11 cellular contexts compared by ENCODE assay signal in genomic region chr6:116405663-116406329, GRCh38. TPM values are rescaled to one million over a fixed set of nuclear protein-coding genes. Genes with fewer than 3 reads are reported as not detected.
DNase-seq lines count a peak whose midpoint lies in the region; ATAC-seq and TF ChIP-seq lines count a peak whose summit lies in the region.
"Had no signal": no experiment of that assay in that cellular context is flagged by ENCODE, and none has a peak within 500 bp of the region (broad histone marks: within the 10 kb centered on the region; RNA-seq: fewer than 3 reads in every experiment).

No MANE protein-coding gene starts in this region.

- H3K9me3 ChIP-seq in CD8-positive, alpha-beta T cell (ENCODE audit: low read length) = no peaks in the 10 kb centered on the region

- H3K4me3 Mint-ChIP-seq in osteocyte (ENCODE audit: unreplicated experiment) = peak overlapping the region; percentile 61
- no peak overlapping the region for H3K4me3 Mint-ChIP-seq in CD8-positive, alpha-beta T cell
- H3K4me3 Mint-ChIP-seq: activated naive CD8-positive, alpha-beta T cell had no signal

- ATAC-seq in CD8-positive, alpha-beta T cell = no peak
- ATAC-seq in HG03196 (IDR thresholded peaks at IDR 0.05; ENCODE audit: unreplicated experiment) = no peak

- TF ChIP-seq CTCF in dorsolateral prefrontal cortex (IDR thresholded peaks at IDR 0.05 in 54 of 56, conservative IDR thresholded peaks at IDR 0.05 in 2 of 56; ENCODE audit: low read depth in 1 of 56, partially characterized antibody in 56 of 56) (no peak), osteocyte (IDR thresholded peaks at IDR 0.05) (no peak), GM20000 (IDR thresholded peaks at IDR 0.05; ENCODE audit: extremely low read depth, missing control alignments) (no peak)
- no peak for TF ChIP-seq CTCF in CD8-positive, alpha-beta T cell (IDR thresholded peaks at IDR 0.05)

- peak overlapping the region; percentile 57; the same call in 1 of the 2 replicates for H3K4me3 ChIP-seq in GM08714 (ENCODE audit: low read length)
- peak overlapping the region in 10 of 59 donors; percentile 2 to 43 (median 14) for H3K4me3 ChIP-seq in dorsolateral prefrontal cortex
- H3K4me3 ChIP-seq in CD8-positive, alpha-beta T cell (ENCODE audit: low read depth, low read length) = no peak overlapping the region

- DNase-seq in LHCN-M2 (ENCODE audit: low read depth) (peak; percentile 72), dorsolateral prefrontal cortex (no peak), osteocyte (ENCODE audit: extremely low spot score, unreplicated experiment) (no peak), GM20000 (ENCODE audit: low spot score) (no peak), GOT3 (lab: John Stamatoyannopoulos, UW) (no peak)
- no peak for DNase-seq in CD8-positive, alpha-beta T cell
- DNase-seq: kidney glomerular epithelial cell; stimulated activated CD4-positive, alpha-beta T cell treated with anti-CD3 and anti-CD28 coated beads, Interleukin-4, amount 100 ng/mL, for 1 hour had no signal

- H3K36me3 Mint-ChIP-seq in osteocyte (ENCODE audit: unreplicated experiment) = peaks cover 7% of the 10 kb centered on the region
- H3K36me3 Mint-ChIP-seq in CD8-positive, alpha-beta T cell = no peaks in the 10 kb centered on the region

- peak overlapping the region in 39 of 59 donors; percentile 1 to 73 (median 38) for H3K27ac ChIP-seq in dorsolateral prefrontal cortex
- no peak overlapping the region for H3K27ac ChIP-seq in CD8-positive, alpha-beta T cell (ENCODE audit: low read depth, low read length)

- intact Hi-C loops in dorsolateral prefrontal cortex (cut with DNase I) = no loop called here
- intact Hi-C loops in CD8-positive, alpha-beta T cell (cut with DNase I, micrococcal nuclease) = loop anchor here in 1 of 2 experiments (2.0 kb wide), 1 partner anchor 15 kb away; no protein-coding TSS in a partner anchor

- no peaks in the 10 kb centered on the region for H3K27me3 ChIP-seq in dorsolateral prefrontal cortex
- H3K27me3 ChIP-seq in CD8-positive, alpha-beta T cell (ENCODE audit: insufficient read depth, low read length) = no peaks in the 10 kb centered on the region

- H3K9me3 Mint-ChIP-seq in osteocyte (ENCODE audit: unreplicated experiment) = no peaks in the 10 kb centered on the region
- H3K9me3 Mint-ChIP-seq in CD8-positive, alpha-beta T cell = no peaks in the 10 kb centered on the region

- CTCF ChIA-PET in CD8-positive, alpha-beta T cell (lab: Charles Lee) = no interaction called here

- POLR2A ChIA-PET in CD8-positive, alpha-beta T cell (lab: Charles Lee) = no interaction called here

- no peaks in the 10 kb centered on the region for H3K36me3 ChIP-seq in CD8-positive, alpha-beta T cell (ENCODE audit: insufficient read depth, low read length)

- H3K27me3 Mint-ChIP-seq in osteocyte (ENCODE audit: unreplicated experiment) = no peaks in the 10 kb centered on the region
- H3K27me3 Mint-ChIP-seq in CD8-positive, alpha-beta T cell (ENCODE audit: low read depth) = no peaks in the 10 kb centered on the region
- H3K27me3 Mint-ChIP-seq: activated naive CD8-positive, alpha-beta T cell had no signal

- peaks cover 71% of the 10 kb centered on the region for H3K4me1 Mint-ChIP-seq in osteocyte (ENCODE audit: unreplicated experiment)
- H3K4me1 Mint-ChIP-seq in CD8-positive, alpha-beta T cell (ENCODE audit: low read depth) = no peaks in the 10 kb centered on the region

- peak overlapping the region; percentile 85 for H3K27ac Mint-ChIP-seq in osteocyte (ENCODE audit: unreplicated experiment)
- no peak overlapping the region for H3K27ac Mint-ChIP-seq in CD8-positive, alpha-beta T cell
- H3K27ac Mint-ChIP-seq: activated naive CD8-positive, alpha-beta T cell had no signal

- no peaks in the 10 kb centered on the region for H3K4me1 ChIP-seq in CD8-positive, alpha-beta T cell (ENCODE audit: insufficient read depth, low read length)

RNA-seq across cellular contexts. Expression of gene DSE, which starts 35.0 kb away (rescaled TPM):
- total RNA-seq in LHCN-M2 (2014; rRNA removed) (28.4 and 31.7 TPM in 2 replicates), dorsolateral prefrontal cortex (10 to 100 TPM; 10.7 to 45.2 (median 20.5) TPM), osteocyte (57.2 and 67.1 TPM in 2 replicates)
- 23.3 TPM for polyA plus RNA-seq in LHCN-M2 (2012)
- total RNA-seq in CD8-positive, alpha-beta T cell = 10 to 100 TPM; 14.3 to 16.7 TPM

RNA-seq across cellular contexts. Expression of gene CALHM6, which starts 55.4 kb away (rescaled TPM):
- 2.7 and 3.9 TPM in 2 replicates for total RNA-seq in LHCN-M2 (2014; rRNA removed)
- 6.3 TPM for polyA plus RNA-seq in LHCN-M2 (2012)
- total RNA-seq in dorsolateral prefrontal cortex = 1 to 10 TPM in 62 of 120 experiments, under 1 TPM in 21, not detected in 37; 0.44 to 7.3 (median 1.7) TPM
- 0.94 and 1.3 TPM in 2 replicates for total RNA-seq in osteocyte
- 1 to 10 TPM; 2.9 to 3.4 TPM for total RNA-seq in CD8-positive, alpha-beta T cell
